ENCODE assay signal across 1 cellular context in genomic region chr6:149545258-149545753, GRCh38.
TF ChIP-seq lines count a peak whose summit lies in the region.

No MANE protein-coding gene starts in this region.

TF ChIP-seq in K562, 482 proteins besides CTCF, POLR2A, EP300 and RAD21 (continued from another document):
- no peak for TF ChIP-seq THAP7 (CRISPR knock-in tag; IDR thresholded peaks at IDR 0.05)
- no peak for TF ChIP-seq BRF2 (IDR thresholded peaks at IDR 0.05; ENCODE audit: borderline replicate concordance, insufficient read depth, insufficient read length)
- TF ChIP-seq NFXL1 (CRISPR knock-in tag; IDR thresholded peaks at IDR 0.05), result 0 out of 2 replicates have a peak, but pooled peaks have one; percentile 60
- TF ChIP-seq SMARCA4 (IDR thresholded peaks at IDR 0.05), result peak; percentile 49; the same call in 1 of the 2 replicates
- peak; percentile 92 for TF ChIP-seq DNMT1 (IDR thresholded peaks at IDR 0.05)
- TF ChIP-seq KLF10 (CRISPR knock-in tag; IDR thresholded peaks at IDR 0.05), result no peak
- peak; percentile 63; the same call in 1 of the 2 replicates for TF ChIP-seq FOXJ2 (tag; IDR thresholded peaks at IDR 0.05)
- no peak for TF ChIP-seq ZNF280A (IDR thresholded peaks at IDR 0.05; ENCODE audit: low read depth, partially characterized antibody)
- TF ChIP-seq LEF1 (IDR thresholded peaks at IDR 0.05), result 0 out of 2 replicates have a peak, but pooled peaks have one; percentile 7
- TF ChIP-seq SLC30A9 (CRISPR knock-in tag; IDR thresholded peaks at IDR 0.05), result no peak
- TF ChIP-seq CBFB (CRISPR knock-in tag; IDR thresholded peaks at IDR 0.05), result peak; percentile 63; the same call in 1 of the 2 replicates
- TF ChIP-seq SNRNP70 (optimal IDR thresholded peaks at IDR 0.05; ENCODE audit: low read depth, low read length), result no peak
- no peak for TF ChIP-seq BRCA1 (IDR thresholded peaks at IDR 0.05)
- TF ChIP-seq BRCA1 (CRISPR knock-in tag; IDR thresholded peaks at IDR 0.05), result 0 out of 2 replicates have a peak, but pooled peaks have one; percentile 36
- TF ChIP-seq CHD1 (IDR thresholded peaks at IDR 0.05; ENCODE audit: low read length), result peak; percentile 86
